Comparison of ENCODE assay signal across 9 cellular contexts in the genomic region with DNA sequence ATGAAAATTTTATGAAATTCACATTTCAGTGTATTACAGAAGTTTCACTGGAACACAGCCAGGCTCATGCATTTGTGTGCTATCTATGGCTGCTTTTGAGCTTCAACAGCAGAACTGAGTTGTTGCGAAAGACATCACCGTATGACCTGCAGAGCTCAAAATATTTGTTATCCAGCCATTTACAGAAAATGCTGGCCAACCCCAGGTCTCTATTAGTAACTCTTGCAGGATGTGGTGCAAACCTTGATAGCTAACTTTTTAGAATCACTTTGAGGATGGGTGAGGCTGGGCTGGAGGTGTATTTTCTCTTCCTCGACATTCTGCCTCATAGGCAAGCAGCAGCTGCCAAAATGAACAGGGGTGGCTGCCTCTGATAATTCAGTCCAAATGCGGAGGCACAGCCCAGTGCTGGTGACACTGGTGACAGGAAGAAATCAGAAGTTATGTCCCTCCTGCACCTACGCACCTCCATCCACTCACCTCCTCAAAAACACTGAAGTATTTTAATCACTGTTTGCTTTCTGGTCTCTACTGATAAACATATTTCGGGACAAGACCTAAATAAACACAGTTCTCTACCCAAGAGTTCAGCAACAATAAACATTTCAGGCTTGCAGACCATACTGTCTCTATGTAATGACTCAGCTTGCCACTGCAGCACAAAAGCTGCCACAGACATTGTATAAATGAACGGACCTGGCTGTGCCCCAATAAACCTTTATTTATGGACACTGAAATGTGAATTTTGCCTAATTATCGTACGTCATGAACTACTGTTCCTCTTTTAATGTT. TPM values are rescaled to one million over a fixed set of nuclear protein-coding genes. Genes with fewer than 3 reads are reported as not detected.
DNase-seq lines count a peak whose midpoint lies in the region; ATAC-seq and TF ChIP-seq lines count a peak whose summit lies in the region.
"Had no signal": no experiment of that assay in that cellular context is flagged by ENCODE, and none has a peak within 500 bp of the region (broad histone marks: within the 10 kb centered on the region; RNA-seq: fewer than 3 reads in every experiment).

No MANE protein-coding gene starts in this region.

- H3K36me3 ChIP-seq in Caco-2 (ENCODE audit: control insufficient read depth, insufficient read depth, low read length) (no peaks in the 10 kb centered on the region), muscle layer of colon (ENCODE audit: insufficient read depth, low read length) (no peaks in the 10 kb centered on the region)

- no peaks in the 10 kb centered on the region for H3K27me3 Mint-ChIP-seq in Caco-2 (ENCODE audit: insufficient read depth, unreplicated experiment)
- H3K27me3 Mint-ChIP-seq: natural killer cell treated with Interleukin-12 subunit alpha and Interleukin-12 subunit beta and Interleukin-15 and Interleukin-18, amount 100 ng/mL, for 72 hours had no signal

- no peaks in the 10 kb centered on the region for H3K9me3 Mint-ChIP-seq in Caco-2 (ENCODE audit: unreplicated experiment)
- H3K9me3 Mint-ChIP-seq: natural killer cell treated with Interleukin-12 subunit alpha and Interleukin-12 subunit beta and Interleukin-15 and Interleukin-18, amount 100 ng/mL, for 72 hours had no signal

- DNase-seq in Caco-2 (peak in 1 of 2 experiments; percentile 20), NB4 (ENCODE audit: low read depth) (peak; percentile 72), NCI-H1417 (lab: John Stamatoyannopoulos, UW) (no peak), HK-2 (ENCODE audit: unreplicated experiment) (no peak), ACHN (no peak)

- H3K9ac ChIP-seq in muscle layer of colon (ENCODE audit: low read length) = no peak overlapping the region

- H3K4me1 ChIP-seq in Caco-2 = peaks cover 61% of the 10 kb centered on the region
- peaks cover 65% of the 10 kb centered on the region for H3K4me1 ChIP-seq in muscle layer of colon (ENCODE audit: insufficient read depth, low read length)

- peaks cover 28% of the 10 kb centered on the region for H3K36me3 Mint-ChIP-seq in Caco-2 (ENCODE audit: insufficient read depth, unreplicated experiment)
- H3K36me3 Mint-ChIP-seq: natural killer cell treated with Interleukin-12 subunit alpha and Interleukin-12 subunit beta and Interleukin-15 and Interleukin-18, amount 100 ng/mL, for 72 hours had no signal

- H3K27ac ChIP-seq in cingulate gyrus (ENCODE audit: low read depth, low read length) (peak overlapping the region; percentile 43), muscle layer of colon (ENCODE audit: low read depth, low read length) (peak overlapping the region; percentile 10)

- no peak for TF ChIP-seq POLR2A in NB4 (IDR thresholded peaks at IDR 0.05; ENCODE audit: extremely low read depth, insufficient read length)

- CTCF ChIA-PET in Caco-2 (lab: Charles Lee) = interaction anchor here (0.6 to 1.1 kb wide), 3 partner anchors 29 to 238 kb away, joined by 4 to 6 read pairs (median 4); a partner anchor contains a TSS

- in situ Hi-C loops in ACHN (cut with HindIII; ENCODE audit: low pct_ligation_motif_present, low pct_unique_long_range_greater_than_20kb, low sequenced_read_pairs) = no loop called here

- POLR2A ChIA-PET in Caco-2 (lab: Charles Lee) = interaction anchor here (1.0 kb wide), 1 partner anchor 29 kb away, joined by 3 read pairs; no protein-coding TSS in a partner anchor

- H3K27me3 ChIP-seq in Caco-2 (replicated peaks; ENCODE audit: control insufficient read depth, insufficient read depth, low read length) (no peaks in the 10 kb centered on the region), muscle layer of colon (ENCODE audit: control insufficient read depth in 1 of 2, insufficient read depth in 2 of 2, low read length in 2 of 2) (no peaks in the 10 kb centered on the region)

- BruUV-seq in Caco-2 (replicated peaks; lab: Mats Ljungman, UMichigan) = no TSS peak

- H3K9me3 ChIP-seq in Caco-2 (no peaks in the 10 kb centered on the region), muscle layer of colon (ENCODE audit: low read length) (no peaks in the 10 kb centered on the region)

- intact Hi-C loops in Caco-2 (cut with micrococcal nuclease; ENCODE audit: unreplicated experiment) = loop anchor here (5.0 kb wide), 1 partner anchor 121 kb away; no protein-coding TSS in a partner anchor

- H3K4me3 Mint-ChIP-seq in Caco-2 (ENCODE audit: unreplicated experiment) = peak overlapping the region; percentile 53
- H3K4me3 Mint-ChIP-seq: natural killer cell treated with Interleukin-12 subunit alpha and Interleukin-12 subunit beta and Interleukin-15 and Interleukin-18, amount 100 ng/mL, for 72 hours had no signal

- no peak overlapping the region for H3K4me3 ChIP-seq in Caco-2 (ENCODE audit: low read depth, low read length)
- H3K4me3 ChIP-seq in NB4 (ENCODE audit: low read depth, low read length) = no peak overlapping the region
- peak overlapping the region in 1 of 2 donors; percentile 35 for H3K4me3 ChIP-seq in muscle layer of colon (ENCODE audit: low read depth in 1 of 2, low read length in 2 of 2)

- H3K27ac Mint-ChIP-seq in Caco-2 (ENCODE audit: unreplicated experiment) = peak overlapping the region; percentile 86
- H3K27ac Mint-ChIP-seq: natural killer cell treated with Interleukin-12 subunit alpha and Interleukin-12 subunit beta and Interleukin-15 and Interleukin-18, amount 100 ng/mL, for 72 hours had no signal

- TF ChIP-seq CTCF in Caco-2 (IDR thresholded peaks at IDR 0.05; ENCODE audit: insufficient read depth in 1 of 2, low read depth in 1 of 2, low read length in 1 of 2, severe bottlenecking in 1 of 2, unreplicated experiment in 1 of 2) = no peak
- no peak for TF ChIP-seq CTCF in NB4 (IDR thresholded peaks at IDR 0.05; ENCODE audit: low read depth, low read length)

- ATAC-seq in GM19467 (IDR thresholded peaks at IDR 0.05; ENCODE audit: unreplicated experiment) = no peak

- peaks cover 46% of the 10 kb centered on the region for H3K4me1 Mint-ChIP-seq in Caco-2 (ENCODE audit: low read depth, unreplicated experiment)

RNA-seq across cellular contexts. Expression of a gene that starts 28.5 kb away (rescaled TPM):
- total RNA-seq in Caco-2 (2022) = 134 and 142 TPM in 2 replicates
